ENCODE assay signal across 8 cellular contexts in the genomic region with DNA sequence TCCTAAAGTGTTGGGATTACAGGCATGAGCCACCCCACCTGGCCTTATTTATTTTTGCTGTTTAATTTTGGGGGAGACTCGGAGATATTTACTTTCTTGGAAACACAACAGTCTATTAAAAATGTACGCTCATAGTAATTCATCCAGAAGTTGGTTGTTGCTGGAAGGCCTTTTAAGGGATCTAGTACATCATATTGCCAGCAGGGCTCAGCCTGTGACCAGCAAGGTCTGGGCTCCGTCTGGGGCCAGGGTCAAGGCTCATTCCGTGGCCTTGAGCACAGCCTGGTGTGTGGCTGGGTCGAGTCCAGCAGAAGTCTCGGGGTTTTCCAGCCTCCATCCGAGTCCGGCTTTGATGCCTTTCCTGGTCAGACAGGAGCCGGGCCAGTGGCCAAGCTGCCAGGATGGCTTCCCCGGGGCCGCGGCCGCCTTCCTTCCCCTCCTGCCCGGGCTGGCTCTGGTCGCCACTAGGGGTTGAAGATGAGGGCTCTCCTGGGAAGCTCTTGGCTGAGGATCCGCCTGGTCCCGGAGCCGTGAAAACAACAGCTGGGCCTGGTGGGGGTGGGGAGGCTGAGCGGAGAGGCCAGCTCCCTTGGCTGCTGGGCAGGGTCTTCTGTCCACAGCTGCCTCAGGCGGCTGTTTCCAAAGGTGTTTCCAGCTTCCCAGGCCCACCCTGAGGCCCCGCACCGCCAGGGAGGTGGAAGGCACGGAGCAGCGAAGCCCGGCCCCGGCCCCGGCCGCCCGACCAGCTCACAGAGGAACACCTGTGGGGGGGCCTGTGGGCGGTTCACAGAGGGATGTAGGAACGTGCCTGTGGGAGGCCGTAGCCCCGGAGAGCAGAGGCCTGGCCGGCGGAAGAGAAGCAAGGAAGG. TPM values are rescaled to one million over a fixed set of nuclear protein-coding genes. Genes with fewer than 3 reads are reported as not detected.
DNase-seq lines count a peak whose midpoint lies in the region; ATAC-seq, FAIRE-seq and TF ChIP-seq lines count a peak whose summit lies in the region.

No MANE protein-coding gene starts in this region.

- CTCF ChIA-PET in activated naive CD4-positive, alpha-beta T cell treated with anti-CD3 and anti-CD28 coated beads for 36 hours (lab: Charles Lee), result interaction anchor here (2.4 kb wide), 1 partner anchor 11 kb away, joined by 11 read pairs; no protein-coding TSS in a partner anchor

- H3K9ac ChIP-seq in iPS-20b (ENCODE audit: low read depth, low read length), result peak overlapping the region; percentile 38; the same call in 1 of the 2 replicates

- intact Hi-C loops in activated naive CD4-positive, alpha-beta T cell treated with anti-CD3 and anti-CD28 coated beads for 36 hours (cut with micrococcal nuclease), result no loop called here

- DNase-seq in H54 (ENCODE audit: insufficient read length, low spot score) (peak; percentile 70), astrocyte of the hippocampus (ENCODE audit: low read depth, low spot score) (peak; percentile 87), smooth muscle cell of the brain vasculature (ENCODE audit: low read depth, low spot score) (peak; percentile 54), NCI-H1436 (lab: John Stamatoyannopoulos, UW) (no peak), KG1 (lab: John Stamatoyannopoulos, UW) (no peak)
- DNase-seq in activated naive CD4-positive, alpha-beta T cell treated with anti-CD3 and anti-CD28 coated beads for 36 hours, result no peak

- H3K9me3 ChIP-seq in iPS-20b (ENCODE audit: insufficient read depth, low read depth, low read length), result no peaks in the 10 kb centered on the region

- peaks cover 30% of the 10 kb centered on the region; the same call in 1 of the 2 replicates for H3K4me1 ChIP-seq in iPS-20b (ENCODE audit: insufficient read depth, low read length)

- FAIRE-seq in H54 (lab: Jason Lieb, UNC), result peak; percentile 41

- TF ChIP-seq POLR2A in H54 (IDR thresholded peaks at IDR 0.05; ENCODE audit: low read depth, low read length), result no peak

- H3K27ac ChIP-seq in iPS-20b (ENCODE audit: low read length), result no peak overlapping the region

- H3K4me3 ChIP-seq in iPS-20b (ENCODE audit: low read length), result no peak overlapping the region

- no peaks in the 10 kb centered on the region for H3K36me3 ChIP-seq in iPS-20b (ENCODE audit: insufficient read depth, low read depth, low read length)

- H3K9me3 Mint-ChIP-seq in activated naive CD4-positive, alpha-beta T cell treated with anti-CD3 and anti-CD28 coated beads for 36 hours, result no peaks in the 10 kb centered on the region

- ATAC-seq in GM18502 (IDR thresholded peaks at IDR 0.05; ENCODE audit: poor library complexity, unreplicated experiment), result no peak

- no peaks in the 10 kb centered on the region for H3K36me3 Mint-ChIP-seq in activated naive CD4-positive, alpha-beta T cell treated with anti-CD3 and anti-CD28 coated beads for 36 hours (ENCODE audit: low read depth)

- H3K27ac Mint-ChIP-seq in activated naive CD4-positive, alpha-beta T cell treated with anti-CD3 and anti-CD28 coated beads for 36 hours, result no peak overlapping the region

- H3K4me1 Mint-ChIP-seq in activated naive CD4-positive, alpha-beta T cell treated with anti-CD3 and anti-CD28 coated beads for 36 hours (ENCODE audit: low read depth), result peaks cover 13% of the 10 kb centered on the region

- no peak overlapping the region for H3K4me3 Mint-ChIP-seq in activated naive CD4-positive, alpha-beta T cell treated with anti-CD3 and anti-CD28 coated beads for 36 hours

- H3K27me3 ChIP-seq in iPS-20b (ENCODE audit: insufficient read depth, low read length), result peaks cover 7% of the 10 kb centered on the region; the same call in 1 of the 2 replicates

- H3K27me3 Mint-ChIP-seq in activated naive CD4-positive, alpha-beta T cell treated with anti-CD3 and anti-CD28 coated beads for 36 hours (ENCODE audit: low read depth), result peaks cover 27% of the 10 kb centered on the region

RNA-seq across cellular contexts. Expression of a gene that starts 5.1 kb away (rescaled TPM):
- total RNA-seq in activated naive CD4-positive, alpha-beta T cell treated with anti-CD3 and anti-CD28 coated beads for 36 hours, result under 1 TPM; 0.72 to 0.74 TPM

RNA-seq across cellular contexts. Expression of a gene that starts 9.3 kb away (rescaled TPM):
- not detected for total RNA-seq in activated naive CD4-positive, alpha-beta T cell treated with anti-CD3 and anti-CD28 coated beads for 36 hours

RNA-seq across cellular contexts. Expression of a gene that starts 19.1 kb away (rescaled TPM):
- total RNA-seq in activated naive CD4-positive, alpha-beta T cell treated with anti-CD3 and anti-CD28 coated beads for 36 hours, result under 1 TPM; 0.42 to 0.57 TPM

RNA-seq across cellular contexts. Expression of a gene that starts 23.3 kb away (rescaled TPM):
- 100 to 1,000 TPM; 103 to 107 TPM for total RNA-seq in activated naive CD4-positive, alpha-beta T cell treated with anti-CD3 and anti-CD28 coated beads for 36 hours

RNA-seq across cellular contexts. Expression of a gene that starts 31.2 kb away (rescaled TPM):
- 100 to 1,000 TPM in 1 of 2 experiments, 10 to 100 TPM in 1; 97.7 to 108 TPM for total RNA-seq in activated naive CD4-positive, alpha-beta T cell treated with anti-CD3 and anti-CD28 coated beads for 36 hours

Comparison
In these comparisons a context has a peak if more than half of its experiments do, and no peak if none do; other contexts are left out.
1. DNase-seq: peak in H54 (single experiment), astrocyte of the hippocampus (single experiment) and smooth muscle cell of the brain vasculature (single experiment); none in NCI-H1436 (single experiment), KG1 (single experiment) and activated naive CD4-positive, alpha-beta T cell treated with anti-CD3 and anti-CD28 coated beads for 36 hours (single experiment).